17 cellular contexts compared by ENCODE assay signal in genomic region chr3:173939319-173939718, GRCh38.
DNase-seq lines count a peak whose midpoint lies in the region; ATAC-seq and TF ChIP-seq lines count a peak whose summit lies in the region.
"Had no signal": no experiment of that assay in that cellular context is flagged by ENCODE, and none has a peak within 500 bp of the region (broad histone marks: within the 10 kb centered on the region; RNA-seq: fewer than 3 reads in every experiment).

No MANE protein-coding gene starts in this region.

- no peak overlapping the region for H3K4me2 ChIP-seq in mesenchymal stem cell (ENCODE audit: low read length, poor library complexity, severe bottlenecking)

- H3K27me3 ChIP-seq in mesenchymal stem cell (ENCODE audit: control insufficient read depth in 1 of 2, insufficient read depth in 1 of 2, low read length in 2 of 2), result no peaks in the 10 kb centered on the region
- no peaks in the 10 kb centered on the region for H3K27me3 ChIP-seq in right atrium auricular region

- H4K8ac ChIP-seq in mesenchymal stem cell (ENCODE audit: low read length), result no peak overlapping the region

- H3K18ac ChIP-seq in mesenchymal stem cell (ENCODE audit: low read depth in 1 of 2, low read length in 2 of 2), result no peak overlapping the region

- H2AK5ac ChIP-seq in mesenchymal stem cell (ENCODE audit: low read length, severe bottlenecking), result no peak overlapping the region

- H3K9me3 ChIP-seq in mesenchymal stem cell (ENCODE audit: control insufficient read depth, low read length) (no peaks in the 10 kb centered on the region), right atrium auricular region (no peaks in the 10 kb centered on the region)

- no peak overlapping the region for H2AFZ ChIP-seq in mesenchymal stem cell (ENCODE audit: low read depth, low read length)

- no peak overlapping the region for H3K23ac ChIP-seq in mesenchymal stem cell (ENCODE audit: low read length in 2 of 2)

- H2BK12ac ChIP-seq in mesenchymal stem cell (ENCODE audit: low read length in 2 of 2), result no peak overlapping the region

- H3K9ac ChIP-seq in mesenchymal stem cell (ENCODE audit: low read length), result no peak overlapping the region

- no peak overlapping the region for H4K91ac ChIP-seq in mesenchymal stem cell (ENCODE audit: low read length)

- no peak overlapping the region for H2BK5ac ChIP-seq in mesenchymal stem cell (ENCODE audit: low read depth, low read length, poor library complexity, severe bottlenecking)

- H3K27ac ChIP-seq in mesenchymal stem cell (ENCODE audit: low read length, poor library complexity, severe bottlenecking) (no peak overlapping the region), right atrium auricular region (no peak overlapping the region)

- DNase-seq in NCI-H748 (lab: John Stamatoyannopoulos, UW; ENCODE audit: unreplicated experiment) (peak; percentile 40), NCI-H748 treated with DMSO at 0.1 percent for 48 hours (lab: John Stamatoyannopoulos, UW) (no peak), dermis blood vessel endothelial cell (peak; percentile 55), mesenchymal stem cell (peak; percentile 3), hypothalamus (lab: John Stamatoyannopoulos, UW) (no peak), right atrium auricular region (ENCODE audit: low spot score) (no peak), left lobe of liver (ENCODE audit: low spot score) (no peak)
- DNase-seq: ACHN; AML-193; DMS79; NCI-H1105 treated with DMSO at 0.1 percent for 48 hours; NCI-H2029 treated with DMSO at 0.1 percent for 48 hours; NCI-H226; NCI-H526; NK-92 treated with Interleukin-12 subunit alpha and Interleukin-12 subunit beta, amount 100 ng/mL, for 24 hours; SHP77 treated with DMSO at 0.1 percent for 48 hours had no signal

- H3K4me1 ChIP-seq in mesenchymal stem cell (ENCODE audit: control insufficient read depth, insufficient read depth, low read depth, low read length), result no peaks in the 10 kb centered on the region
- no peaks in the 10 kb centered on the region for H3K4me1 ChIP-seq in right atrium auricular region

- no peak overlapping the region for H3K14ac ChIP-seq in mesenchymal stem cell (ENCODE audit: low read length in 2 of 2)

- ATAC-seq in left lobe of liver, result no peak
- ATAC-seq: HCT116 had no signal

- no peak overlapping the region for H2BK15ac ChIP-seq in mesenchymal stem cell (ENCODE audit: low read depth, poor library complexity, severe bottlenecking)

- TF ChIP-seq CTCF in right atrium auricular region (IDR thresholded peaks at IDR 0.05), result no peak

- H3K4ac ChIP-seq in mesenchymal stem cell (ENCODE audit: low read depth in 1 of 2, low read length in 2 of 2), result no peak overlapping the region

- no peak overlapping the region for H2BK120ac ChIP-seq in mesenchymal stem cell (ENCODE audit: low read depth, low read length)

- no peaks in the 10 kb centered on the region for H3K79me1 ChIP-seq in mesenchymal stem cell (replicated peaks; ENCODE audit: low read length, poor library complexity, severe bottlenecking)

- no peak overlapping the region for H3K4me3 ChIP-seq in mesenchymal stem cell (ENCODE audit: insufficient read depth in 1 of 2, low read depth in 1 of 2, low read length in 2 of 2)
- no peak overlapping the region for H3K4me3 ChIP-seq in right atrium auricular region

- H3K36me3 ChIP-seq in mesenchymal stem cell (ENCODE audit: control insufficient read depth in 1 of 2, insufficient read depth in 2 of 2, low read depth in 1 of 2, low read length in 2 of 2), result no peaks in the 10 kb centered on the region
- no peaks in the 10 kb centered on the region for H3K36me3 ChIP-seq in right atrium auricular region

- WGBS in mesenchymal stem cell, result 44% methylated on average over 2 of the region's 2 CpGs

Comparison
In these comparisons a context has a peak if more than half of its experiments do, and no peak if none do; other contexts are left out.
1. DNase-seq: peak in NCI-H748 (single experiment), dermis blood vessel endothelial cell (single experiment) and mesenchymal stem cell (single experiment); none in NCI-H748 treated with DMSO at 0.1 percent for 48 hours (single experiment), hypothalamus (0 of 51), right atrium auricular region (single experiment) and left lobe of liver (single experiment).